2 cellular contexts compared by ENCODE assay signal in genomic region chr4:110576696-110577095, GRCh38. TPM values are rescaled to one million over a fixed set of nuclear protein-coding genes. Genes with fewer than 3 reads are reported as not detected.
"Had no signal": no experiment of that assay in that cellular context is flagged by ENCODE, and none has a peak within 500 bp of the region (broad histone marks: within the 10 kb centered on the region; RNA-seq: fewer than 3 reads in every experiment).

No MANE protein-coding gene starts in this region.

RNA-seq across cellular contexts. Expression of gene PITX2, which starts 46.2 kb away (rescaled TPM):
- polyA plus RNA-seq: HepG2, IgD-negative memory B cell had no signal
